In genomic region chr12:92140919-92141536, GRCh38 we compare ENCODE assay signal across 8 cellular contexts. TPM values are rescaled to one million over a fixed set of nuclear protein-coding genes. Genes with fewer than 3 reads are reported as not detected.
DNase-seq lines count a peak whose midpoint lies in the region; ATAC-seq, FAIRE-seq and TF ChIP-seq lines count a peak whose summit lies in the region.

No MANE protein-coding gene starts in this region.

- peaks cover 93% of the 10 kb centered on the region for H4K20me1 ChIP-seq in OCI-LY3 (ENCODE audit: insufficient read depth, low read length)

- no peak for DNase-seq in epithelial cell of proximal tubule (ENCODE audit: low read depth)
- no peak for DNase-seq in kidney glomerular epithelial cell (lab: John Stamatoyannopoulos, UW)
- DNase-seq in NCI-H1105 treated with DMSO at 0.1 percent for 48 hours (lab: John Stamatoyannopoulos, UW) = no peak
- no peak for DNase-seq in D721Med (ENCODE audit: insufficient read length, low spot score)

- H3K27me3 ChIP-seq in OCI-LY3 (ENCODE audit: low read depth, low read length) (no peaks in the 10 kb centered on the region), parathyroid adenoma (ENCODE audit: control insufficient read depth, insufficient read depth, low read length) (no peaks in the 10 kb centered on the region)

- H3K9me3 ChIP-seq in OCI-LY3 (ENCODE audit: insufficient read depth, low read length) (no peaks in the 10 kb centered on the region), parathyroid adenoma (ENCODE audit: control insufficient read depth, low read length) (no peaks in the 10 kb centered on the region)

- peak overlapping the region; percentile 86 for H3K27ac ChIP-seq in OCI-LY3 (ENCODE audit: low read length)
- H3K27ac ChIP-seq in parathyroid adenoma = no peak overlapping the region

- H3K4me3 ChIP-seq in GM08714 (ENCODE audit: low read length) (peak overlapping the region; percentile 84; the same call in 1 of the 2 replicates), OCI-LY3 (ENCODE audit: low read length) (peak overlapping the region; percentile 96), epithelial cell of proximal tubule (ENCODE audit: low read depth, low read length) (peak overlapping the region; percentile 89), parathyroid adenoma (ENCODE audit: low read depth, low read length) (peak overlapping the region; percentile 88)

- H3K4me2 ChIP-seq in OCI-LY3 (ENCODE audit: low read length) (peak overlapping the region; percentile 93), parathyroid adenoma (ENCODE audit: low read length) (peak overlapping the region; percentile 66)

- ATAC-seq in GM21423 (IDR thresholded peaks at IDR 0.05; ENCODE audit: unreplicated experiment) = no peak

- TF ChIP-seq CTCF in OCI-LY3 (IDR thresholded peaks at IDR 0.05; ENCODE audit: low read depth, low read length) (no peak), epithelial cell of proximal tubule (conservative IDR thresholded peaks at IDR 0.05; ENCODE audit: low read depth, low read length) (no peak), parathyroid adenoma (IDR thresholded peaks at IDR 0.05) (no peak), D721Med (IDR thresholded peaks at IDR 0.05; ENCODE audit: insufficient read depth, missing control alignments) (no peak)

- H3K36me3 ChIP-seq in OCI-LY3 (replicated peaks; ENCODE audit: low read depth, low read length) = peaks cover 80% of the 10 kb centered on the region
- H3K36me3 ChIP-seq in parathyroid adenoma (ENCODE audit: control insufficient read depth, insufficient read depth, low read length) = no peaks in the 10 kb centered on the region

- peaks cover 41% of the 10 kb centered on the region for H3K4me1 ChIP-seq in OCI-LY3 (ENCODE audit: low read length)
- H3K4me1 ChIP-seq in parathyroid adenoma = peaks cover 34% of the 10 kb centered on the region

- no peak for FAIRE-seq in D721Med (lab: Jason Lieb, UNC)

- H2AFZ ChIP-seq in OCI-LY3 (ENCODE audit: low read depth, low read length) = no peak overlapping the region
- no peak overlapping the region for H2AFZ ChIP-seq in parathyroid adenoma

- H3K79me2 ChIP-seq in OCI-LY3 (ENCODE audit: low read length) (peaks cover 98% of the 10 kb centered on the region), parathyroid adenoma (peaks cover 56% of the 10 kb centered on the region)

- peak overlapping the region; percentile 96 for H3K9ac ChIP-seq in OCI-LY3 (ENCODE audit: low read length)
- H3K9ac ChIP-seq in parathyroid adenoma = no peak overlapping the region

RNA-seq across cellular contexts. Expression of gene BTG1, which starts 4.6 kb away (rescaled TPM):
- 15.8 and 22.8 TPM in 2 replicates for total RNA-seq in epithelial cell of proximal tubule
